In genomic region chr1:247448107-247448778, GRCh38 we compare ENCODE assay signal across 1 cellular context.
TF ChIP-seq lines count a peak whose summit lies in the region.

No MANE protein-coding gene starts in this region.

TF ChIP-seq in GM23338, 12 proteins besides CTCF, POLR2A, EP300 and RAD21 (continued from another document):
- no peak for TF ChIP-seq REST (IDR thresholded peaks at IDR 0.05; ENCODE audit: unreplicated experiment)
- no peak for TF ChIP-seq JUNB (IDR thresholded peaks at IDR 0.05; ENCODE audit: unreplicated experiment)
- no peak for TF ChIP-seq ZNF114 (CRISPR knock-in tag; IDR thresholded peaks at IDR 0.05)
- TF ChIP-seq POLR2AphosphoS5 (IDR thresholded peaks at IDR 0.05; ENCODE audit: low read depth) = no peak; the same call in 1 of the 2 replicates
- TF ChIP-seq ETS1 (IDR thresholded peaks at IDR 0.05) = no peak; the same call in 1 of the 2 replicates
- TF ChIP-seq ZNF331 (CRISPR knock-in tag; IDR thresholded peaks at IDR 0.05; ENCODE audit: low read depth) = no peak
- no peak; the same call in 1 of the 2 replicates for TF ChIP-seq CREB1 (CRISPR knock-in tag; IDR thresholded peaks at IDR 0.05; ENCODE audit: low read depth)
- no peak for TF ChIP-seq NANOG (IDR thresholded peaks at IDR 0.05; ENCODE audit: borderline replicate concordance)
